In genomic region chr11:86269645-86270044, GRCh38 we compare ENCODE assay signal across 31 cellular contexts.
"Had no signal": no experiment of that assay in that cellular context is flagged by ENCODE, and none has a peak within 500 bp of the region (broad histone marks: within the 10 kb centered on the region; RNA-seq: fewer than 3 reads in every experiment).

No MANE protein-coding gene starts in this region.

- FAIRE-seq: colon had no signal

- H3K27me3 ChIP-seq: adrenal gland, body of pancreas, esophagus muscularis mucosa, foreskin keratinocyte, gastrocnemius medialis, heart left ventricle had no signal

- H3K27ac Mint-ChIP-seq: activated CD4-positive, alpha-beta memory T cell treated with anti-CD3 and anti-CD28 coated beads for 36 hours; activated CD4-positive, alpha-beta T cell treated with anti-CD3 and anti-CD28 coated beads for 36 hours; activated CD4-positive, alpha-beta T cell treated with anti-CD3 and anti-CD28 coated beads, Interleukin-2, amount 10 ng/mL, durations not matched to agents 24 days and 14 days; activated CD8-positive, alpha-beta T cell treated with anti-CD3 and anti-CD28 coated beads, Interleukin-2, amount 10 ng/mL, durations not matched to agents 7 days and 5 days; activated naive CD4-positive, alpha-beta T cell treated with anti-CD3 and anti-CD28 coated beads for 36 hours; activated naive CD8-positive, alpha-beta T cell treated with anti-CD3 and anti-CD28 coated beads for 36 hours; activated T-helper 17 cell treated with anti-CD3 and anti-CD28 coated beads, Interleukin-2, amount 50 U/mL, for 72 hours had no signal

- H3K27ac ChIP-seq: adrenal gland, body of pancreas, esophagus muscularis mucosa, foreskin keratinocyte, gastrocnemius medialis, heart left ventricle had no signal

- ATAC-seq: activated CD4-positive, alpha-beta T cell treated with anti-CD3 and anti-CD28 coated beads for 36 hours; activated CD8-positive, alpha-beta memory T cell treated with anti-CD3 and anti-CD28 coated beads, Interleukin-2, amount 10 ng/mL, durations not matched to agents 7 days and 5 days; activated CD8-positive, alpha-beta T cell treated with anti-CD3 and anti-CD28 coated beads, Interleukin-2, amount 10 ng/mL, durations not matched to agents 7 days and 5 days; activated naive CD8-positive, alpha-beta T cell treated with anti-CD3 and anti-CD28 coated beads, Interleukin-2, amount 50 U/mL, for 24 hours; activated T-helper 17 cell treated with anti-CD3 and anti-CD28 coated beads, Interleukin-2, amount 50 U/mL, for 72 hours; body of pancreas; effector memory CD8-positive, alpha-beta T cell; foreskin keratinocyte; gastrocnemius medialis; heart left ventricle had no signal

- H3K4me3 ChIP-seq: adrenal gland, body of pancreas, esophagus muscularis mucosa, gastrocnemius medialis, heart left ventricle had no signal

- H3K27me3 Mint-ChIP-seq: activated CD4-positive, alpha-beta memory T cell treated with anti-CD3 and anti-CD28 coated beads for 36 hours; activated CD4-positive, alpha-beta T cell treated with anti-CD3 and anti-CD28 coated beads for 36 hours; activated CD4-positive, alpha-beta T cell treated with anti-CD3 and anti-CD28 coated beads, Interleukin-2, amount 10 ng/mL, durations not matched to agents 24 days and 14 days; activated CD8-positive, alpha-beta memory T cell treated with anti-CD3 and anti-CD28 coated beads, Interleukin-2, amount 10 ng/mL, durations not matched to agents 7 days and 5 days; activated naive CD4-positive, alpha-beta T cell treated with anti-CD3 and anti-CD28 coated beads, Interleukin-2, amount 50 U/mL, for 24 hours; activated naive CD8-positive, alpha-beta T cell treated with anti-CD3 and anti-CD28 coated beads for 36 hours; activated naive CD8-positive, alpha-beta T cell treated with anti-CD3 and anti-CD28 coated beads, Interleukin-2, amount 50 U/mL, for 24 hours; activated T-helper 17 cell treated with anti-CD3 and anti-CD28 coated beads, Interleukin-2, amount 50 U/mL, for 72 hours; effector memory CD8-positive, alpha-beta T cell had no signal

- H3K4me1 ChIP-seq: adrenal gland, esophagus muscularis mucosa, foreskin keratinocyte, gastrocnemius medialis, heart left ventricle had no signal

- DNase-seq: activated CD4-positive, alpha-beta memory T cell treated with anti-CD3 and anti-CD28 coated beads for 36 hours; activated CD4-positive, alpha-beta T cell treated with anti-CD3 and anti-CD28 coated beads for 36 hours; activated CD4-positive, alpha-beta T cell treated with anti-CD3 and anti-CD28 coated beads, Interleukin-2, amount 10 ng/mL, durations not matched to agents 24 days and 14 days; activated CD4-positive, CD25-positive, alpha-beta regulatory T cell; activated CD4-positive, CD25-positive, alpha-beta regulatory T cell treated with anti-CD3 and anti-CD28 coated beads, Interleukin-2, amount 50 U/mL, for 72 hours; activated CD8-positive, alpha-beta memory T cell treated with anti-CD3 and anti-CD28 coated beads, Interleukin-2, amount 10 ng/mL, durations not matched to agents 7 days and 5 days; activated CD8-positive, alpha-beta memory T cell treated with anti-CD3 and anti-CD28 coated beads, Interleukin-2, amount 50 U/mL, for 48 hours; activated CD8-positive, alpha-beta T cell treated with anti-CD3 and anti-CD28 coated beads, Interleukin-2, amount 10 ng/mL, durations not matched to agents 7 days and 5 days; activated effector memory CD4-positive, alpha-beta T cell treated with Interleukin-2 at 50 U/mL for 16 hours; activated naive CD4-positive, alpha-beta T cell treated with anti-CD3 and anti-CD28 coated beads for 36 hours; activated naive CD8-positive, alpha-beta T cell treated with anti-CD3 and anti-CD28 coated beads for 36 hours; activated naive CD8-positive, alpha-beta T cell treated with anti-CD3 and anti-CD28 coated beads, Interleukin-2, amount 50 U/mL, for 24 hours; adrenal gland; amygdala; aorta; body of pancreas; caudate nucleus; cortex of kidney; dermis blood vessel endothelial cell; effector CD4-positive, alpha-beta T cell; effector memory CD8-positive, alpha-beta T cell; erythroblast; foreskin keratinocyte; gastrocnemius medialis; glutamatergic neuron; heart left ventricle; T-helper 2 cell had no signal

- H3K9me3 Mint-ChIP-seq: activated CD4-positive, alpha-beta memory T cell treated with anti-CD3 and anti-CD28 coated beads for 36 hours; activated naive CD4-positive, alpha-beta T cell treated with anti-CD3 and anti-CD28 coated beads for 36 hours; activated naive CD4-positive, alpha-beta T cell treated with anti-CD3 and anti-CD28 coated beads, Interleukin-2, amount 50 U/mL, for 24 hours; activated naive CD8-positive, alpha-beta T cell treated with anti-CD3 and anti-CD28 coated beads for 36 hours; activated naive CD8-positive, alpha-beta T cell treated with anti-CD3 and anti-CD28 coated beads, Interleukin-2, amount 50 U/mL, for 24 hours; activated T-helper 17 cell treated with anti-CD3 and anti-CD28 coated beads, Interleukin-2, amount 50 U/mL, for 72 hours; effector memory CD8-positive, alpha-beta T cell had no signal

- H3K4me3 Mint-ChIP-seq: activated CD4-positive, alpha-beta memory T cell treated with anti-CD3 and anti-CD28 coated beads for 36 hours; activated CD4-positive, alpha-beta T cell treated with anti-CD3 and anti-CD28 coated beads for 36 hours; activated CD4-positive, alpha-beta T cell treated with anti-CD3 and anti-CD28 coated beads, Interleukin-2, amount 10 ng/mL, durations not matched to agents 24 days and 14 days; activated CD8-positive, alpha-beta memory T cell treated with anti-CD3 and anti-CD28 coated beads, Interleukin-2, amount 10 ng/mL, durations not matched to agents 7 days and 5 days; activated CD8-positive, alpha-beta T cell treated with anti-CD3 and anti-CD28 coated beads, Interleukin-2, amount 10 ng/mL, durations not matched to agents 7 days and 5 days; activated naive CD4-positive, alpha-beta T cell treated with anti-CD3 and anti-CD28 coated beads for 36 hours; activated naive CD4-positive, alpha-beta T cell treated with anti-CD3 and anti-CD28 coated beads, Interleukin-2, amount 50 U/mL, for 24 hours; activated naive CD8-positive, alpha-beta T cell treated with anti-CD3 and anti-CD28 coated beads for 36 hours; activated naive CD8-positive, alpha-beta T cell treated with anti-CD3 and anti-CD28 coated beads, Interleukin-2, amount 50 U/mL, for 24 hours; activated T-helper 17 cell treated with anti-CD3 and anti-CD28 coated beads, Interleukin-2, amount 50 U/mL, for 72 hours; effector memory CD8-positive, alpha-beta T cell had no signal

- H3K9me3 ChIP-seq: body of pancreas, esophagus muscularis mucosa, gastrocnemius medialis, heart left ventricle had no signal

- H3K36me3 ChIP-seq: gastrocnemius medialis had no signal
